In the genomic region with DNA sequence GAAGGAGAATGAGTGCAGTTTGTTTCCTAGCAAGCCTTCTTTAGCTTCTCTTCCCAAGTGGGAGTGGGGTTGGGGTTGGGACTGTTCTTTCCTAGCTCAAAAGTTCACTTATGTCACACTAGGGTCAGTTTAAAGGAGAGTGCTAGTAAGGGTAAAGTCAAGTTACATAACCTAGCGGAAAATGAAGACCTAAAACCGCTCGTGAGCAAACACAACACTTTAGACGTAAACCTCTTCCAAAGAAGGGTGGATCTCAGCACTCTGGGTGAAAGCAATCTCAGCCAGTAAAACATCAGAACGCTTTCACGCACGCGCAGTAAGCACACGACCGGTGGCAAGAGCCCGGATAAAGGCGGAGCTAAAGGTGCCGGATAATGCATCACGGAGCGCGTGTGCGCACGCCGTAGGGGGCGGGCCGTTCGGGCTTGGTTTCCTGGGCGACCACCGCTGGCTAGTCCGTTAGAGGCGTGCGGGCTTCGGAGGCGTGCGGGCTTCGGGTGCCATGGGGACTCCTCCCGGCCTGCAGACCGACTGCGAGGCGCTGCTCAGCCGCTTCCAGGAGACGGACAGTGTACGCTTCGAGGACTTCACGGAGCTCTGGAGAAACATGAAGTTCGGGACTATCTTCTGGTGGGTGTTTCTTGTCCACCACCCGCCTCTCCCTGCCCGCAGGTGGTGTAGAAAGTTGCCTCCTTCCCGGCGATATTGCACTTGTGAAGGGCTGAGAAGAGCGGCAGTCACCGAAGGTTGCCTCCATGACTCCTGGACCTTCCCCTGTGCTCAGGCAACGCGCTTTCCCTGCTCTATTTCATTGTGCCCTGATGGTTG, we compare ENCODE assay signal across 1 cellular context.
TF ChIP-seq lines count a peak whose summit lies in the region.

A gene with protein sequence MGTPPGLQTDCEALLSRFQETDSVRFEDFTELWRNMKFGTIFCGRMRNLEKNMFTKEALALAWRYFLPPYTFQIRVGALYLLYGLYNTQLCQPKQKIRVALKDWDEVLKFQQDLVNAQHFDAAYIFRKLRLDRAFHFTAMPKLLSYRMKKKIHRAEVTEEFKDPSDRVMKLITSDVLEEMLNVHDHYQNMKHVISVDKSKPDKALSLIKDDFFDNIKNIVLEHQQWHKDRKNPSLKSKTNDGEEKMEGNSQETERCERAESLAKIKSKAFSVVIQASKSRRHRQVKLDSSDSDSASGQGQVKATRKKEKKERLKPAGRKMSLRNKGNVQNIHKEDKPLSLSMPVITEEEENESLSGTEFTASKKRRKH (plus strand): TSS at position 462 of the 828 bp plus-strand sequence. CDS start 41 bp downstream, at position 503.

TF ChIP-seq in K562, 482 proteins besides CTCF, POLR2A, EP300 and RAD21 (continued from another document and continues in another):
- TF ChIP-seq ZNF12 (CRISPR knock-in tag; IDR thresholded peaks at IDR 0.05) (no peak), ZC3H4 (CRISPR knock-in tag; IDR thresholded peaks at IDR 0.05; ENCODE audit: borderline replicate concordance) (no peak), RBM22 (IDR thresholded peaks at IDR 0.05; ENCODE audit: low read depth, low read length, poor library complexity, severe bottlenecking) (no peak), SAFB (IDR thresholded peaks at IDR 0.05; ENCODE audit: borderline replicate concordance, low read depth, low read length) (no peak), ZNF507 (tag; conservative IDR thresholded peaks at IDR 0.05) (no peak), SIX5 (IDR thresholded peaks at IDR 0.05; ENCODE audit: borderline replicate concordance in 1 of 2, insufficient read depth in 1 of 2, low read depth in 1 of 2, low read length in 2 of 2) (no peak), ILK (tag; IDR thresholded peaks at IDR 0.05; ENCODE audit: borderline replicate concordance, low read depth) (no peak), ZNF408 (CRISPR knock-in tag; IDR thresholded peaks at IDR 0.05; ENCODE audit: low read depth) (no peak), PURB (CRISPR knock-in tag; IDR thresholded peaks at IDR 0.05; ENCODE audit: low read depth) (no peak), ZNF239 (CRISPR knock-in tag; IDR thresholded peaks at IDR 0.05) (no peak), HDAC8 (tag; IDR thresholded peaks at IDR 0.05) (no peak), ZNF766 (CRISPR knock-in tag; conservative IDR thresholded peaks at IDR 0.05) (0 out of 2 replicates have a peak, but pooled peaks have one; percentile 46), NELFE (IDR thresholded peaks at IDR 0.05; ENCODE audit: insufficient read depth, insufficient read length) (no peak), STAG1 (CRISPR knock-in tag; IDR thresholded peaks at IDR 0.05; ENCODE audit: borderline replicate concordance) (no peak), RHOXF2B (CRISPR knock-in tag; conservative IDR thresholded peaks at IDR 0.05) (no peak), GATA2 (CRISPR knock-in tag; IDR thresholded peaks at IDR 0.05) (no peak), SIRT6 (IDR thresholded peaks at IDR 0.05; ENCODE audit: low read depth, low read length) (no peak), SRSF9 (IDR thresholded peaks at IDR 0.05; ENCODE audit: borderline replicate concordance, low read depth, low read length) (no peak), FOXO4 (CRISPR knock-in tag; IDR thresholded peaks at IDR 0.05) (no peak), MAZ (CRISPR knock-in tag; conservative IDR thresholded peaks at IDR 0.05 in 1 of 2, IDR thresholded peaks at IDR 0.05 in 1 of 2) (no peak), SNAPC5 (CRISPR knock-in tag; IDR thresholded peaks at IDR 0.05) (no peak), CBFA2T2 (conservative IDR thresholded peaks at IDR 0.05) (no peak), ARNT (IDR thresholded peaks at IDR 0.05) (no peak), NFIX (CRISPR knock-in tag; IDR thresholded peaks at IDR 0.05; ENCODE audit: low read depth) (no peak), ZNF764 (CRISPR knock-in tag; IDR thresholded peaks at IDR 0.05; ENCODE audit: low read depth) (no peak), NCOA4 (IDR thresholded peaks at IDR 0.05; ENCODE audit: partially characterized antibody) (no peak), ATF1 (CRISPR knock-in tag; IDR thresholded peaks at IDR 0.05) (no peak), ATF1 (tag; IDR thresholded peaks at IDR 0.05) (peak; percentile 73), NONO (IDR thresholded peaks at IDR 0.05; ENCODE audit: low read depth in 2 of 2, low read length in 1 of 2) (no peak), FOS (IDR thresholded peaks at IDR 0.05; ENCODE audit: extremely low read depth, insufficient read length) (no peak), RB1 (IDR thresholded peaks at IDR 0.05; ENCODE audit: low read depth) (no peak)
- TF ChIP-seq, protein P1, sequence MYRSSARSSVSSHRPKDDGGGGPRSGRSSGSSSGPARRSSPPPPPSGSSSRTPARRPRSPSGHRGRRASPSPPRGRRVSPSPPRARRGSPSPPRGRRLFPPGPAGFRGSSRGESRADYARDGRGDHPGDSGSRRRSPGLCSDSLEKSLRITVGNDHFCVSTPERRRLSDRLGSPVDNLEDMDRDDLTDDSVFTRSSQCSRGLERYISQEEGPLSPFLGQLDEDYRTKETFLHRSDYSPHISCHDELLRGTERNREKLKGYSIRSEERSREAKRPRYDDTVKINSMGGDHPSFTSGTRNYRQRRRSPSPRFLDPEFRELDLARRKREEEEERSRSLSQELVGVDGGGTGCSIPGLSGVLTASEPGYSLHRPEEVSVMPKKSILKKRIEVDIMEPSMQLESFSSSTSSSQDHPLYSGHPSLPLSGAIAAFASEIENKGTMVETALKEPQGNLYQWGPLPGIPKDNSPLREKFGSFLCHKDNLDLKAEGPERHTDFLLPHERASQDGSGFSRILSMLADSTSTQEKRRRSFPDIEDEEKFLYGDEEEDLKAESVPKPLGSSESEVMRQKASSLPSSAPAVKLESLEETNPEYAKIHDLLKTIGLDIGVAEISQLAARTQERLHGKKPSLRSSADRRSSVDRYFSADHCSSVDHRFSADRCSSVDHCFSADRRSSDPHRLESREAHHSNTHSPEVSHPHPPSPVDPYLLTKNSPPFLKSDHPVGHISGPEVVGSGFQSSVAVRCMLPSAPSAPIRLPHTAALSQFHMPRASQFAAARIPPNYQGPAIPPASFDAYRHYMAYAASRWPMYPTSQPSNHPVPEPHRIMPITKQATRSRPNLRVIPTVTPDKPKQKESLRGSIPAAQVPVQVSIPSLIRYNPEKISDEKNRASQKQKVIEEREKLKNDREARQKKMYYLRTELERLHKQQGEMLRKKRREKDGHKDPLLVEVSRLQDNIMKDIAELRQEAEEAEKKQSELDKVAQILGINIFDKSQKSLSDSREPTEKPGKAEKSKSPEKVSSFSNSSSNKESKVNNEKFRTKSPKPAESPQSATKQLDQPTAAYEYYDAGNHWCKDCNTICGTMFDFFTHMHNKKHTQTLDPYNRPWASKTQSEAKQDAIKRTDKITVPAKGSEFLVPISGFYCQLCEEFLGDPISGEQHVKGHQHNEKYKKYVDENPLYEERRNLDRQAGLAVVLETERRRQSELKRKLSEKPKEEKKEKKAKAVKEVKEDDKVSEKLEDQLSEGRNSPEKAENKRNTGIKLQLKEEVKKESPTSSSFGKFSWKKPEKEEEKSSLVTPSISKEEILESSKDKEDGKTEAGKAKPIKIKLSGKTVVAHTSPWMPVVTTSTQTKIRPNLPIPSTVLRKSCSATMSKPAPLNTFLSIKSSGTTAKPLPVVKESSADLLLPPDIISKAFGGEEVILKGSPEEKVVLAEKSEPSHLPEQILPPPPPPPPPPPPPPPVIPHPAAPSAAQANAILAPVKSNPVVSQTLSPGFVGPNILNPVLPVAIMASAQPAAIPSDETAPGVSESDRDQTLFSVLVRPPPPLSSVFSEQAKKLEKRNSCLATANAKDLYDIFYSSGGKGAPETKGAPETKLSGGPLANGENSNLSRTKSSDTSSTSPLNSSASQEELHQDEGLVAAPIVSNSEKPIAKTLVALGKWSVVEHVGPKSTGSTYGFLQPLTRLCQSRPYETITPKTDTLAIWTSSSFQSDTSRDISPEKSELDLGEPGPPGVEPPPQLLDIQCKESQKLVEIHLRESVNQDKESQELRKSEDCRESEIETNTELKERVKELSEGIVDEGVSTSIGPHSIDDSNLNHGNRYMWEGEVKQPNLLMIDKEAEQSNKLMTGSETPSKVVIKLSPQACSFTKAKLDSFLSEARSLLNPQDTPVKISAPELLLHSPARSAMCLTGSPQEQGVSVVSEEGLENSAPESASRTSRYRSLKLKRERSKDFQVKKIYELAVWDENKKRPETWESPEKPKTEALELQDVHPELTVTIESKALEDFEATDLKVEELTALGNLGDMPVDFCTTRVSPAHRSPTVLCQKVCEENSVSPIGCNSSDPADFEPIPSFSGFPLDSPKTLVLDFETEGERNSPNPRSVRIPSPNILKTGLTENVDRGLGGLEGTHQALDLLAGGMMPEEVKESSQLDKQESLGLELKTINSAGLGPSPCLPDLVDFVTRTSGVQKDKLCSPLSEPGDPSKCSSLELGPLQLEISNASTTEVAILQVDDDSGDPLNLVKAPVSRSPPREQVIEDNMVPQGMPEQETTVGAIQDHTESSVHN (IDR thresholded peaks at IDR 0.05; ENCODE audit: borderline replicate concordance in 1 of 2, low read depth in 1 of 2): no peak
- TF ChIP-seq, protein P2, sequence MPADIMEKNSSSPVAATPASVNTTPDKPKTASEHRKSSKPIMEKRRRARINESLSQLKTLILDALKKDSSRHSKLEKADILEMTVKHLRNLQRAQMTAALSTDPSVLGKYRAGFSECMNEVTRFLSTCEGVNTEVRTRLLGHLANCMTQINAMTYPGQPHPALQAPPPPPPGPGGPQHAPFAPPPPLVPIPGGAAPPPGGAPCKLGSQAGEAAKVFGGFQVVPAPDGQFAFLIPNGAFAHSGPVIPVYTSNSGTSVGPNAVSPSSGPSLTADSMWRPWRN (IDR thresholded peaks at IDR 0.05; ENCODE audit: low read depth): no peak
- TF ChIP-seq, protein P3, sequence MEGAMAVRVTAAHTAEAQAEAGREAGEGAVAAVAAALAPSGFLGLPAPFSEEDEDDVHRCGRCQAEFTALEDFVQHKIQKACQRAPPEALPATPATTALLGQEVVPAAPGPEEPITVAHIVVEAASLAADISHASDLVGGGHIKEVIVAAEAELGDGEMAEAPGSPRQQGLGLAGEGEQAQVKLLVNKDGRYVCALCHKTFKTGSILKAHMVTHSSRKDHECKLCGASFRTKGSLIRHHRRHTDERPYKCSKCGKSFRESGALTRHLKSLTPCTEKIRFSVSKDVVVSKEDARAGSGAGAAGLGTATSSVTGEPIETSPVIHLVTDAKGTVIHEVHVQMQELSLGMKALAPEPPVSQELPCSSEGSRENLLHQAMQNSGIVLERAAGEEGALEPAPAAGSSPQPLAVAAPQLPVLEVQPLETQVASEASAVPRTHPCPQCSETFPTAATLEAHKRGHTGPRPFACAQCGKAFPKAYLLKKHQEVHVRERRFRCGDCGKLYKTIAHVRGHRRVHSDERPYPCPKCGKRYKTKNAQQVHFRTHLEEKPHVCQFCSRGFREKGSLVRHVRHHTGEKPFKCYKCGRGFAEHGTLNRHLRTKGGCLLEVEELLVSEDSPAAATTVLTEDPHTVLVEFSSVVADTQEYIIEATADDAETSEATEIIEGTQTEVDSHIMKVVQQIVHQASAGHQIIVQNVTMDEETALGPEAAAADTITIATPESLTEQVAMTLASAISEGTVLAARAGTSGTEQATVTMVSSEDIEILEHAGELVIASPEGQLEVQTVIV (CRISPR knock-in tag; IDR thresholded peaks at IDR 0.05; ENCODE audit: borderline replicate concordance): no peak
